In the genomic region with DNA sequence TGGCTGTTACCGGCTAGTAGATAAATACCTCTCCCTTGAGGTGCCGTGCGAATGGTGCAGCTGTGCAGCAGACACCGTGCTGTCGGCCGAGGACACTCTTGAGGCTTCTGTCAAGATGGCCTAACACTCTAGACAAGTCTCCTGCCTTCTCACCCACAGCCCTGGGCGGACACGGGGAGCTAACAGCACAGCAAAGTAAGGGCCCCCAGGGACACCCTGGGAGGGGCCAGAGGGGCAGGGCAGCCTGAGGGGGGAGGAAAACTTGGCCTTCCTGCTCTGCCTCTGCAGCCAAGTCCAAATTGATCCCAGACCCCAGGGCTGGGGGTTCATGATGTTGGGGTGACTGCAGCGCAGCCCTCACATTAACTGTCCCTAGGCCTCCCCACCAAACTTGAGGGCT, we compare ENCODE assay signal across 29 cellular contexts.
DNase-seq lines count a peak whose midpoint lies in the region; ATAC-seq and TF ChIP-seq lines count a peak whose summit lies in the region.
"Had no signal": no experiment of that assay in that cellular context is flagged by ENCODE, and none has a peak within 500 bp of the region (broad histone marks: within the 10 kb centered on the region; RNA-seq: fewer than 3 reads in every experiment).

No MANE protein-coding gene starts in this region.

- no peaks in the 10 kb centered on the region for H3K27me3 ChIP-seq in PC-3 (ENCODE audit: low read length)
- H3K27me3 ChIP-seq: ascending aorta, neural progenitor cell, thyroid gland had no signal

- POLR2A ChIA-PET in activated CD8-positive, alpha-beta T cell treated with anti-CD3 and anti-CD28 coated beads for 36 hours (lab: Charles Lee), result interaction anchor here (0.6 to 1.3 kb wide), 2 partner anchors 25 to 31 kb away, joined by 3 read pairs; no protein-coding TSS in a partner anchor
- POLR2A ChIA-PET in PC-3 (lab: Charles Lee; ENCODE audit: unreplicated experiment), result no interaction called here

- no peak overlapping the region for H3K4me2 ChIP-seq in PC-3 (ENCODE audit: low read length)
- H3K4me2 ChIP-seq: neural progenitor cell, PC-9 had no signal

- no peak for ATAC-seq in activated CD8-positive, alpha-beta T cell treated with anti-CD3 and anti-CD28 coated beads for 36 hours
- no peak for ATAC-seq in stimulated activated effector memory CD8-positive, alpha-beta T cell treated with anti-CD3 and anti-CD28 coated beads, Interleukin-12 subunit alpha, Interleukin-12 subunit beta, amount 100 ng/mL, for 72 hours
- no peak for ATAC-seq in PC-3
- ATAC-seq: activated CD4-positive, CD25-positive, alpha-beta regulatory T cell treated with anti-CD3 and anti-CD28 coated beads, Interleukin-2, amount 50 U/mL, for 24 hours; stimulated activated naive CD8-positive, alpha-beta T cell treated with anti-CD3 and anti-CD28 coated beads, Interleukin-15, Interleukin-2, amounts not matched to agents 100 U/mL and 50 U/mL, for 24 hours had no signal

- TF ChIP-seq CTCF in activated CD8-positive, alpha-beta T cell treated with anti-CD3 and anti-CD28 coated beads for 36 hours (IDR thresholded peaks at IDR 0.05), result no peak
- TF ChIP-seq CTCF in PC-3 (conservative IDR thresholded peaks at IDR 0.05; ENCODE audit: low read depth, low read length), result no peak

- H3K9ac ChIP-seq in PC-3 (ENCODE audit: low read length), result no peak overlapping the region
- H3K9ac ChIP-seq: neural progenitor cell, parathyroid adenoma had no signal

- H3K27ac ChIP-seq in PC-3 (ENCODE audit: low read length), result no peak overlapping the region
- H3K27ac ChIP-seq: ascending aorta, neural progenitor cell, parathyroid adenoma, PC-9, thyroid gland had no signal

- peaks cover 8% of the 10 kb centered on the region for H3K4me1 ChIP-seq in PC-3 (ENCODE audit: insufficient read depth, low read length)
- H3K4me1 ChIP-seq: ascending aorta, HAP-1, parathyroid adenoma, thyroid gland had no signal

- no TSS peak for BruUV-seq in PC-3 (replicated peaks; lab: Mats Ljungman, UMichigan)

- H3K36me3 ChIP-seq in PC-3 (ENCODE audit: low read depth, low read length), result peaks cover 12% of the 10 kb centered on the region; the same call in 1 of the 2 replicates
- H3K36me3 ChIP-seq: neural progenitor cell had no signal

- CTCF ChIA-PET in activated CD8-positive, alpha-beta T cell treated with anti-CD3 and anti-CD28 coated beads for 36 hours (lab: Charles Lee), result interaction anchor here (0.7 to 1.5 kb wide), 3 partner anchors 10 to 144 kb away, joined by 3 to 4 read pairs (median 3); no protein-coding TSS in a partner anchor
- CTCF ChIA-PET in PC-3 (lab: Charles Lee), result no interaction called here

- H3K27me3 Mint-ChIP-seq in activated CD8-positive, alpha-beta T cell treated with anti-CD3 and anti-CD28 coated beads for 36 hours, result no peaks in the 10 kb centered on the region
- H3K27me3 Mint-ChIP-seq: activated naive CD4-positive, alpha-beta T cell treated with anti-CD3 and anti-CD28 coated beads, Interleukin-2, amount 10 ng/mL, durations not matched to agents 7 days and 5 days; CD4-positive, CD25-positive, alpha-beta regulatory T cell had no signal

- H3K9me3 Mint-ChIP-seq in activated CD8-positive, alpha-beta T cell treated with anti-CD3 and anti-CD28 coated beads for 36 hours, result no peaks in the 10 kb centered on the region
- no peaks in the 10 kb centered on the region for H3K9me3 Mint-ChIP-seq in stimulated activated effector memory CD8-positive, alpha-beta T cell treated with anti-CD3 and anti-CD28 coated beads, Interleukin-12 subunit alpha, Interleukin-12 subunit beta, amount 100 ng/mL, for 72 hours
- H3K9me3 Mint-ChIP-seq: activated naive CD4-positive, alpha-beta T cell treated with anti-CD3 and anti-CD28 coated beads, Interleukin-2, amount 10 ng/mL, durations not matched to agents 7 days and 5 days; CD4-positive, CD25-positive, alpha-beta regulatory T cell; immature natural killer cell; neural progenitor cell had no signal

- H3K4me3 Mint-ChIP-seq in activated CD8-positive, alpha-beta T cell treated with anti-CD3 and anti-CD28 coated beads for 36 hours, result no peak overlapping the region
- no peak overlapping the region for H3K4me3 Mint-ChIP-seq in stimulated activated effector memory CD8-positive, alpha-beta T cell treated with anti-CD3 and anti-CD28 coated beads, Interleukin-12 subunit alpha, Interleukin-12 subunit beta, amount 100 ng/mL, for 72 hours
- H3K4me3 Mint-ChIP-seq: activated naive CD4-positive, alpha-beta T cell treated with anti-CD3 and anti-CD28 coated beads, Interleukin-2, amount 10 ng/mL, durations not matched to agents 7 days and 5 days; CD4-positive, CD25-positive, alpha-beta regulatory T cell; immature natural killer cell; neural progenitor cell had no signal

- intact Hi-C loops in activated CD8-positive, alpha-beta T cell treated with anti-CD3 and anti-CD28 coated beads for 36 hours (cut with micrococcal nuclease), result no loop called here
- intact Hi-C loops in PC-3 (cut with micrococcal nuclease), result no loop called here

- H2AFZ ChIP-seq in PC-3 (ENCODE audit: low read length), result no peak overlapping the region
- H2AFZ ChIP-seq: neural progenitor cell, parathyroid adenoma, PC-9 had no signal

- peak; percentile 39 for DNase-seq in activated effector memory CD4-positive, alpha-beta T cell treated with anti-CD3 and anti-CD28 coated beads, Interleukin-2, amount 50 U/mL, for 16 hours
- no peak for DNase-seq in activated effector memory CD4-positive, alpha-beta T cell treated with Interleukin-2 at 50 U/mL for 16 hours
- DNase-seq in activated CD8-positive, alpha-beta T cell treated with anti-CD3 and anti-CD28 coated beads for 36 hours, result no peak
- peak; percentile 45 for DNase-seq in islet precursor cell
- no peak for DNase-seq in stimulated activated effector memory CD8-positive, alpha-beta T cell treated with anti-CD3 and anti-CD28 coated beads, Interleukin-12 subunit alpha, Interleukin-12 subunit beta, amount 100 ng/mL, for 72 hours (ENCODE audit: low spot score in 2 of 2)
- DNase-seq in NCI-H2171 (lab: John Stamatoyannopoulos, UW), result no peak
- no peak for DNase-seq in effector CD8-positive, alpha-beta T cell (lab: John Stamatoyannopoulos, UW)
- no peak for DNase-seq in PC-3
- DNase-seq: activated naive CD4-positive, alpha-beta T cell treated with anti-CD3 and anti-CD28 coated beads, Interleukin-2, amount 10 ng/mL, durations not matched to agents 7 days and 5 days; AML-193; CD4-positive, CD25-positive, alpha-beta regulatory T cell; effector CD4-positive, alpha-beta T cell; immature natural killer cell; KG1; mammary epithelial cell; MM.1S; NCI-H2029 treated with DMSO at 0.1 percent for 48 hours; NCI-H524 treated with DMSO at 0.1 percent for 48 hours; NK-92 treated with Interleukin-12 subunit alpha and Interleukin-12 subunit beta, amount 100 ng/mL, for 24 hours; PC-9; small intestine; stimulated activated naive CD8-positive, alpha-beta T cell treated with anti-CD3 and anti-CD28 coated beads, Interleukin-15, Interleukin-2, amounts not matched to agents 100 U/mL and 50 U/mL, for 24 hours; T-helper 2 cell; thyroid gland had no signal

- no peaks in the 10 kb centered on the region for H3K9me2 ChIP-seq in PC-3 (replicated peaks; ENCODE audit: low read length)

- H3K9me3 ChIP-seq in PC-3 (ENCODE audit: low read length), result no peaks in the 10 kb centered on the region
- H3K9me3 ChIP-seq: ascending aorta, HAP-1, thyroid gland had no signal

- H3K27ac Mint-ChIP-seq in activated CD8-positive, alpha-beta T cell treated with anti-CD3 and anti-CD28 coated beads for 36 hours, result peak overlapping the region; percentile 6
- peak overlapping the region; percentile 73 for H3K27ac Mint-ChIP-seq in stimulated activated effector memory CD8-positive, alpha-beta T cell treated with anti-CD3 and anti-CD28 coated beads, Interleukin-12 subunit alpha, Interleukin-12 subunit beta, amount 100 ng/mL, for 72 hours
- H3K27ac Mint-ChIP-seq: activated naive CD4-positive, alpha-beta T cell treated with anti-CD3 and anti-CD28 coated beads, Interleukin-2, amount 10 ng/mL, durations not matched to agents 7 days and 5 days; immature natural killer cell; neural progenitor cell had no signal

- peaks cover 69% of the 10 kb centered on the region for H3K4me1 Mint-ChIP-seq in activated CD8-positive, alpha-beta T cell treated with anti-CD3 and anti-CD28 coated beads for 36 hours (ENCODE audit: low read depth)
- peaks cover 31% of the 10 kb centered on the region for H3K4me1 Mint-ChIP-seq in stimulated activated effector memory CD8-positive, alpha-beta T cell treated with anti-CD3 and anti-CD28 coated beads, Interleukin-12 subunit alpha, Interleukin-12 subunit beta, amount 100 ng/mL, for 72 hours
- H3K4me1 Mint-ChIP-seq: immature natural killer cell had no signal

- no peak overlapping the region for H3K4me3 ChIP-seq in PC-3 (ENCODE audit: low read length)
- H3K4me3 ChIP-seq: ascending aorta, HAP-1, neural progenitor cell, PC-9, thyroid gland had no signal

- no peaks in the 10 kb centered on the region for H3F3A ChIP-seq in PC-3 (ENCODE audit: low read length, unreplicated experiment)

- no peaks in the 10 kb centered on the region for H3K79me2 ChIP-seq in PC-3 (ENCODE audit: low read length)
- H3K79me2 ChIP-seq: parathyroid adenoma had no signal

- peaks cover 55% of the 10 kb centered on the region for H3K36me3 Mint-ChIP-seq in activated CD8-positive, alpha-beta T cell treated with anti-CD3 and anti-CD28 coated beads for 36 hours (ENCODE audit: low read depth)
- H3K36me3 Mint-ChIP-seq in stimulated activated effector memory CD8-positive, alpha-beta T cell treated with anti-CD3 and anti-CD28 coated beads, Interleukin-12 subunit alpha, Interleukin-12 subunit beta, amount 100 ng/mL, for 72 hours, result peaks cover 29% of the 10 kb centered on the region

- H4K20me1 ChIP-seq in PC-3 (ENCODE audit: low read length), result no peaks in the 10 kb centered on the region

Comparison
In these comparisons a context has a peak if more than half of its experiments do, and no peak if none do; other contexts are left out.
1. DNase-seq: peak in activated effector memory CD4-positive, alpha-beta T cell treated with anti-CD3 and anti-CD28 coated beads, Interleukin-2, amount 50 U/mL, for 16 hours (single experiment) and islet precursor cell (single experiment); none in activated effector memory CD4-positive, alpha-beta T cell treated with Interleukin-2 at 50 U/mL for 16 hours (single experiment), activated CD8-positive, alpha-beta T cell treated with anti-CD3 and anti-CD28 coated beads for 36 hours (single experiment), stimulated activated effector memory CD8-positive, alpha-beta T cell treated with anti-CD3 and anti-CD28 coated beads, Interleukin-12 subunit alpha, Interleukin-12 subunit beta, amount 100 ng/mL, for 72 hours (0 of 2), NCI-H2171 (single experiment), effector CD8-positive, alpha-beta T cell (single experiment) and PC-3 (single experiment).